Comparison of ENCODE assay signal across 18 cellular contexts in the genomic region with DNA sequence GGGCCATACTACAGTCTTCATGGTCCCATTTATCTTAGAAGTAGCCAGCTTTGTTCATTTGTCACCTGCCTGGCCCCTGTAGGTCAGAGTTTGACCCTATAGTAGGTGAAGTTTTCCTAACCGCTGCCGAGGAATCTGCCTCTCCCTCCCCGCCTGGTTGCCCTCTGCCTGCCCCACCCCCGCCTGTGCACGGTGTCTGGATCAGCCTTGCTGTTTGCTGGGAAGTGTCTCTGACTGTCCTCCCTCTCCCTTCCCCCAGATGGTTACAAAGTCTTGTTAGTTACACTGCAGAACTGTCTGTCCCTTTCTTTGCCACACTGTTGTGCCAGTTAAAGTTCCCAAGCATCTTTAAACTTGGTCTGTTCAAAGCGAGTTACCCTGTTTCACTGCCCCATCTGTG.
"Had no signal": no experiment of that assay in that cellular context is flagged by ENCODE, and none has a peak within 500 bp of the region (broad histone marks: within the 10 kb centered on the region; RNA-seq: fewer than 3 reads in every experiment).

No MANE protein-coding gene starts in this region.

- H3K9me3 ChIP-seq: lower lobe of right lung, neutrophil, pancreas, right lobe of liver, suprapubic skin, thyroid gland, vagina had no signal

- H3K4me3 Mint-ChIP-seq: effector memory CD8-positive, alpha-beta T cell; stimulated activated effector memory CD8-positive, alpha-beta T cell treated with anti-CD3 and anti-CD28 coated beads, Interleukin-12 subunit alpha, Interleukin-12 subunit beta, amount 100 ng/mL, for 72 hours; stimulated activated naive CD8-positive, alpha-beta T cell treated with anti-CD3 and anti-CD28 coated beads, Interleukin-15, Interleukin-2, amounts not matched to agents 100 ng/mL and 50 ng/mL, for 24 hours had no signal

- H3K27me3 Mint-ChIP-seq: effector memory CD8-positive, alpha-beta T cell; naive thymus-derived CD8-positive, alpha-beta T cell; stimulated activated naive CD8-positive, alpha-beta T cell treated with anti-CD3 and anti-CD28 coated beads, Interleukin-15, Interleukin-2, amounts not matched to agents 100 ng/mL and 50 ng/mL, for 24 hours had no signal

- H3K27me3 ChIP-seq: neutrophil, pancreas, right lobe of liver, suprapubic skin, thyroid gland, vagina had no signal

- ATAC-seq: effector memory CD8-positive, alpha-beta T cell; left ventricle myocardium superior; lower lobe of right lung; naive thymus-derived CD8-positive, alpha-beta T cell; pancreas; right lobe of liver; stimulated activated effector memory CD8-positive, alpha-beta T cell treated with anti-CD3 and anti-CD28 coated beads, Interleukin-12 subunit alpha, Interleukin-12 subunit beta, amount 100 ng/mL, for 72 hours had no signal

- H3K9me3 Mint-ChIP-seq: effector memory CD8-positive, alpha-beta T cell; naive thymus-derived CD8-positive, alpha-beta T cell; stimulated activated effector memory CD8-positive, alpha-beta T cell treated with anti-CD3 and anti-CD28 coated beads, Interleukin-12 subunit alpha, Interleukin-12 subunit beta, amount 100 ng/mL, for 72 hours; stimulated activated naive CD8-positive, alpha-beta T cell treated with anti-CD3 and anti-CD28 coated beads, Interleukin-15, Interleukin-2, amounts not matched to agents 100 ng/mL and 50 ng/mL, for 24 hours had no signal

- H3K4me3 ChIP-seq: lower lobe of right lung, pancreas, right lobe of liver, smooth muscle cell, suprapubic skin, thyroid gland, vagina had no signal

- H3K27ac Mint-ChIP-seq: effector memory CD8-positive, alpha-beta T cell; stimulated activated effector memory CD8-positive, alpha-beta T cell treated with anti-CD3 and anti-CD28 coated beads, Interleukin-12 subunit alpha, Interleukin-12 subunit beta, amount 100 ng/mL, for 72 hours; stimulated activated naive CD8-positive, alpha-beta T cell treated with anti-CD3 and anti-CD28 coated beads, Interleukin-15, Interleukin-2, amounts not matched to agents 100 ng/mL and 50 ng/mL, for 24 hours had no signal

- H3K27ac ChIP-seq: lower lobe of right lung, neutrophil, pancreas, right lobe of liver, suprapubic skin, thyroid gland, vagina had no signal

- DNase-seq: cortex of kidney; effector memory CD8-positive, alpha-beta T cell; head of caudate nucleus; left ventricle myocardium superior; naive thymus-derived CD8-positive, alpha-beta T cell; pancreas; right lobe of liver; stimulated activated CD4-positive, alpha-beta T cell treated with anti-CD3 and anti-CD28 coated beads, Interleukin-2, amount 100 ng/mL, for 24 hours; stimulated activated CD4-positive, alpha-beta T cell treated with anti-CD3 and anti-CD28 coated beads, Interleukin-4, amount 100 ng/mL, for 24 hours; thyroid gland; trophoblast cell had no signal
